ENCODE assay signal across 16 cellular contexts in the genomic region with DNA sequence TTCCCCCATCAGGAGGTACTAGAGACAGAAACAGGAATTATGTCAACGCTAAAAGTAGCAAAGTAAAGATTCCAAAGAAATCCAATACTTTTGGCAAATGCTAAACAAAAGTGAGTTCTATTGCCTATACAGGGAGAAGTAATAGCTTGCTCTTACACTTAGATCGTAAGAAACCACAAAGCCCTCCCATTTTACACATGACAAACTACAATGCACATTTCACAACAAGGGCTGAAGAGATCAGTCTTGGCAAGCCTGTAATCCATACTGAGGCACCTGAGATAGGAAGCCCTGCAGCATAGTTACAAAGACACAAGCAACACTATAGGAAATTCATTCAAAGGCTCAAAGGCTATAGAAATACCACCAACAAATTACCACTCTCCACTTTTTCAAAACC. TPM values are rescaled to one million over a fixed set of nuclear protein-coding genes. Genes with fewer than 3 reads are reported as not detected.
DNase-seq lines count a peak whose midpoint lies in the region; ATAC-seq and TF ChIP-seq lines count a peak whose summit lies in the region.
"Had no signal": no experiment of that assay in that cellular context is flagged by ENCODE, and none has a peak within 500 bp of the region (broad histone marks: within the 10 kb centered on the region; RNA-seq: fewer than 3 reads in every experiment).

No MANE protein-coding gene starts in this region.

- H3K4me1 Mint-ChIP-seq in CD8-positive, alpha-beta memory T cell: peaks cover 47 to 80% (median 77%) of the 10 kb centered on the region in 3 donors
- H3K4me1 Mint-ChIP-seq in HFFc6 (ENCODE audit: low read depth): peaks cover 78% of the 10 kb centered on the region
- peaks cover 50% of the 10 kb centered on the region for H3K4me1 Mint-ChIP-seq in activated naive CD8-positive, alpha-beta T cell treated with anti-CD3 and anti-CD28 coated beads, Interleukin-2, amount 50 U/mL, for 24 hours
- H3K4me1 Mint-ChIP-seq in naive thymus-derived CD4-positive, alpha-beta T cell: peaks cover 41 to 82% (median 57%) of the 10 kb centered on the region in 7 donors

- POLR2A ChIA-PET in CD8-positive, alpha-beta memory T cell (lab: Charles Lee): interaction anchor here (2.4 kb wide), 1 partner anchor 8 kb away, joined by 6 read pairs; a partner anchor contains a TSS
- POLR2A ChIA-PET in naive thymus-derived CD4-positive, alpha-beta T cell (lab: Charles Lee): interaction anchor here (1.0 to 1.9 kb wide), 4 partner anchors 8 to 52 kb away, joined by 3 to 12 read pairs (median 4); a partner anchor contains a TSS

- H3K27ac Mint-ChIP-seq in CD8-positive, alpha-beta memory T cell: peak overlapping the region; percentile 11 to 84 (median 57)
- H3K27ac Mint-ChIP-seq in HFFc6: peak overlapping the region; percentile 38; the same call in 1 of the 2 replicates
- H3K27ac Mint-ChIP-seq in activated naive CD8-positive, alpha-beta T cell treated with anti-CD3 and anti-CD28 coated beads, Interleukin-2, amount 50 U/mL, for 24 hours: peak overlapping the region; percentile 52
- peak overlapping the region in 6 of 9 donors; percentile 34 to 77 (median 51) for H3K27ac Mint-ChIP-seq in naive thymus-derived CD4-positive, alpha-beta T cell
- H3K27ac Mint-ChIP-seq: activated CD4-positive, alpha-beta T cell treated with anti-CD3 and anti-CD28 coated beads, Interleukin-2, amount 10 ng/mL, durations not matched to agents 24 days and 14 days; stimulated activated naive B cell treated with anti-CD40 and anti-IgM and Interleukin-4, amounts not matched to agents 10 μg/mL and 1 μg/mL and 100 μg/mL, for 72 hours had no signal

- no peak for DNase-seq in CD8-positive, alpha-beta memory T cell
- DNase-seq in HFFc6: no peak
- DNase-seq in activated naive CD8-positive, alpha-beta T cell treated with anti-CD3 and anti-CD28 coated beads, Interleukin-2, amount 50 U/mL, for 24 hours: no peak
- no peak for DNase-seq in naive thymus-derived CD4-positive, alpha-beta T cell
- no peak for DNase-seq in central memory CD4-positive, alpha-beta T cell
- no peak for DNase-seq in NCI-H69 (lab: John Stamatoyannopoulos, UW)
- DNase-seq: activated CD4-positive, alpha-beta T cell treated with anti-CD3 and anti-CD28 coated beads, Interleukin-2, amount 10 ng/mL, durations not matched to agents 24 days and 14 days; activated gamma-delta T cell; NCI-H1417 treated with DMSO at 0.1 percent for 48 hours; Peyer's patch; stimulated activated naive B cell treated with anti-CD40 and anti-IgM and Interleukin-4, amounts not matched to agents 10 μg/mL and 1 μg/mL and 100 μg/mL, for 72 hours; T-helper 17 cell had no signal

- H3K27me3 ChIP-seq in CD8-positive, alpha-beta memory T cell (ENCODE audit: insufficient read depth, low read length, poor library complexity, severe bottlenecking): no peaks in the 10 kb centered on the region
- H3K27me3 ChIP-seq in naive thymus-derived CD4-positive, alpha-beta T cell (ENCODE audit: control insufficient read depth in 2 of 2, insufficient read depth in 2 of 2, low read length in 2 of 2): no peaks in the 10 kb centered on the region
- H3K27me3 ChIP-seq: hepatocyte, Peyer's patch had no signal

- peak overlapping the region in 1 of 7 donors; percentile 27 for H3K4me3 Mint-ChIP-seq in CD8-positive, alpha-beta memory T cell
- H3K4me3 Mint-ChIP-seq in HFFc6: no peak overlapping the region
- no peak overlapping the region for H3K4me3 Mint-ChIP-seq in activated naive CD8-positive, alpha-beta T cell treated with anti-CD3 and anti-CD28 coated beads, Interleukin-2, amount 50 U/mL, for 24 hours
- peak overlapping the region in 2 of 10 donors; percentile 16 to 22 for H3K4me3 Mint-ChIP-seq in naive thymus-derived CD4-positive, alpha-beta T cell
- H3K4me3 Mint-ChIP-seq: activated CD4-positive, alpha-beta T cell treated with anti-CD3 and anti-CD28 coated beads, Interleukin-2, amount 10 ng/mL, durations not matched to agents 24 days and 14 days; nephron; stimulated activated naive B cell treated with anti-CD40 and anti-IgM and Interleukin-4, amounts not matched to agents 10 μg/mL and 1 μg/mL and 100 μg/mL, for 72 hours; T-helper 17 cell had no signal

- no peaks in the 10 kb centered on the region for H3K27me3 Mint-ChIP-seq in CD8-positive, alpha-beta memory T cell
- H3K27me3 Mint-ChIP-seq in HFFc6 (ENCODE audit: insufficient read depth): peaks cover 5% of the 10 kb centered on the region
- H3K27me3 Mint-ChIP-seq in activated naive CD8-positive, alpha-beta T cell treated with anti-CD3 and anti-CD28 coated beads, Interleukin-2, amount 50 U/mL, for 24 hours: no peaks in the 10 kb centered on the region
- H3K27me3 Mint-ChIP-seq in naive thymus-derived CD4-positive, alpha-beta T cell: no peaks in the 10 kb centered on the region
- H3K27me3 Mint-ChIP-seq: activated CD4-positive, alpha-beta T cell treated with anti-CD3 and anti-CD28 coated beads, Interleukin-2, amount 10 ng/mL, durations not matched to agents 24 days and 14 days; stimulated activated naive B cell treated with anti-CD40 and anti-IgM and Interleukin-4, amounts not matched to agents 10 μg/mL and 1 μg/mL and 100 μg/mL, for 72 hours; T-helper 17 cell had no signal

- no peak overlapping the region for H3K4me3 ChIP-seq in CD8-positive, alpha-beta memory T cell (ENCODE audit: low read length)
- H3K4me3 ChIP-seq in naive thymus-derived CD4-positive, alpha-beta T cell (ENCODE audit: low read length): no peak overlapping the region
- H3K4me3 ChIP-seq: hepatocyte, Peyer's patch had no signal

- peaks cover 35 to 96% (median 55%) of the 10 kb centered on the region in 3 donors for H3K36me3 Mint-ChIP-seq in CD8-positive, alpha-beta memory T cell
- peaks cover 80% of the 10 kb centered on the region for H3K36me3 Mint-ChIP-seq in HFFc6 (ENCODE audit: low read depth)
- peaks cover 92% of the 10 kb centered on the region for H3K36me3 Mint-ChIP-seq in activated naive CD8-positive, alpha-beta T cell treated with anti-CD3 and anti-CD28 coated beads, Interleukin-2, amount 50 U/mL, for 24 hours (ENCODE audit: low read depth)
- H3K36me3 Mint-ChIP-seq in naive thymus-derived CD4-positive, alpha-beta T cell: peaks cover 22 to 78% (median 56%) of the 10 kb centered on the region in 5 donors

- H3K9me3 Mint-ChIP-seq in CD8-positive, alpha-beta memory T cell: no peaks in the 10 kb centered on the region
- H3K9me3 Mint-ChIP-seq in HFFc6: no peaks in the 10 kb centered on the region
- no peaks in the 10 kb centered on the region for H3K9me3 Mint-ChIP-seq in activated naive CD8-positive, alpha-beta T cell treated with anti-CD3 and anti-CD28 coated beads, Interleukin-2, amount 50 U/mL, for 24 hours
- peaks cover 0 to 1% (median 0%) of the 10 kb centered on the region in 11 donors for H3K9me3 Mint-ChIP-seq in naive thymus-derived CD4-positive, alpha-beta T cell
- H3K9me3 Mint-ChIP-seq: activated CD4-positive, alpha-beta T cell treated with anti-CD3 and anti-CD28 coated beads, Interleukin-2, amount 10 ng/mL, durations not matched to agents 24 days and 14 days; nephron; stimulated activated naive B cell treated with anti-CD40 and anti-IgM and Interleukin-4, amounts not matched to agents 10 μg/mL and 1 μg/mL and 100 μg/mL, for 72 hours had no signal

- ATAC-seq in activated naive CD8-positive, alpha-beta T cell treated with anti-CD3 and anti-CD28 coated beads, Interleukin-2, amount 50 U/mL, for 24 hours: no peak
- no peak for ATAC-seq in naive thymus-derived CD4-positive, alpha-beta T cell
- ATAC-seq in GM18870 (IDR thresholded peaks at IDR 0.05; ENCODE audit: unreplicated experiment): no peak
- ATAC-seq: left lobe of liver; stimulated activated naive B cell treated with anti-CD40 and anti-IgM and Interleukin-4, amounts not matched to agents 10 μg/mL and 1 μg/mL and 100 μg/mL, for 72 hours; T-helper 17 cell had no signal

- peaks cover 41% of the 10 kb centered on the region for H3K4me1 ChIP-seq in CD8-positive, alpha-beta memory T cell (ENCODE audit: insufficient read depth, low read length)
- H3K4me1 ChIP-seq in naive thymus-derived CD4-positive, alpha-beta T cell (ENCODE audit: control insufficient read depth in 2 of 2, insufficient read depth in 2 of 2, low read length in 2 of 2): peaks cover 27 to 30% of the 10 kb centered on the region in 2 donors

- CTCF ChIA-PET in CD8-positive, alpha-beta memory T cell (lab: Charles Lee): interaction anchor here (0.8 to 2.3 kb wide), 2 partner anchors 9 to 12 kb away, joined by 4 to 5 read pairs; no protein-coding TSS in a partner anchor
- CTCF ChIA-PET in naive thymus-derived CD4-positive, alpha-beta T cell (lab: Charles Lee): interaction anchor here (0.6 to 1.2 kb wide), 2 partner anchors 12 to 357 kb away, joined by 3 read pairs; no protein-coding TSS in a partner anchor

- no peak for TF ChIP-seq CTCF in HFFc6 (IDR thresholded peaks at IDR 0.05)

- no peaks in the 10 kb centered on the region for H3K9me3 ChIP-seq in CD8-positive, alpha-beta memory T cell (ENCODE audit: low read length)
- no peaks in the 10 kb centered on the region for H3K9me3 ChIP-seq in naive thymus-derived CD4-positive, alpha-beta T cell (ENCODE audit: control insufficient read depth in 2 of 3, low read length in 3 of 3)
- H3K9me3 ChIP-seq: Peyer's patch had no signal

- H3K27ac ChIP-seq in CD8-positive, alpha-beta memory T cell (ENCODE audit: low read depth, low read length): no peak overlapping the region
- H3K27ac ChIP-seq in naive thymus-derived CD4-positive, alpha-beta T cell (ENCODE audit: low read depth, low read length): peak overlapping the region; percentile 44
- H3K27ac ChIP-seq: hepatocyte, Peyer's patch had no signal

- H3K36me3 ChIP-seq in CD8-positive, alpha-beta memory T cell (ENCODE audit: insufficient read depth, low read length): peaks cover 87% of the 10 kb centered on the region
- peaks cover 54 to 91% (median 86%) of the 10 kb centered on the region in 3 experiments for H3K36me3 ChIP-seq in naive thymus-derived CD4-positive, alpha-beta T cell (ENCODE audit: control insufficient read depth in 2 of 3, insufficient read depth in 3 of 3, low read length in 3 of 3)

- intact Hi-C loops in naive thymus-derived CD4-positive, alpha-beta T cell (cut with micrococcal nuclease): no loop called here

RNA-seq across cellular contexts. Expression of a gene that starts 7.7 kb away (rescaled TPM):
- 100 to 1,000 TPM; 870 to 904 TPM for total RNA-seq in CD8-positive, alpha-beta memory T cell
- polyA plus RNA-seq in CD8-positive, alpha-beta memory T cell: 884 TPM
- total RNA-seq in HFFc6 (2021; fragmentation: NEBNext Ultra II Directional; extraction: Animal tissue kit (Norgen Biotek cat#: 25700)): 100 to 1,000 TPM; 520 to 678 (median 632) TPM
- total RNA-seq in naive thymus-derived CD4-positive, alpha-beta T cell: 100 to 1,000 TPM; 537 to 766 (median 589) TPM
- polyA plus RNA-seq in naive thymus-derived CD4-positive, alpha-beta T cell: 100 to 1,000 TPM; 918 to 958 TPM

RNA-seq across cellular contexts. Expression of a gene that starts 8.3 kb away (rescaled TPM):
- total RNA-seq in CD8-positive, alpha-beta memory T cell: 10 to 100 TPM; 29.0 to 29.3 TPM
- polyA plus RNA-seq in CD8-positive, alpha-beta memory T cell: 5.9 TPM
- total RNA-seq in HFFc6 (2021; fragmentation: NEBNext Ultra II Directional; extraction: Animal tissue kit (Norgen Biotek cat#: 25700)): 10 to 100 TPM in 5 of 6 experiments, 1 to 10 TPM in 1; 8.2 to 13.4 (median 12.2) TPM
- 10 to 100 TPM in 1 of 5 experiments, 1 to 10 TPM in 4; 1.6 to 24.8 (median 5.2) TPM for total RNA-seq in naive thymus-derived CD4-positive, alpha-beta T cell
- 1 to 10 TPM; 5.8 to 6.7 TPM for polyA plus RNA-seq in naive thymus-derived CD4-positive, alpha-beta T cell

RNA-seq across cellular contexts. Expression of a gene that starts 51.1 kb away (rescaled TPM):
- total RNA-seq in CD8-positive, alpha-beta memory T cell: 1 to 10 TPM; 2.8 to 3.2 TPM
- polyA plus RNA-seq in CD8-positive, alpha-beta memory T cell: 2.0 TPM
- total RNA-seq in HFFc6 (2021; fragmentation: NEBNext Ultra II Directional; extraction: Animal tissue kit (Norgen Biotek cat#: 25700)): 1 to 10 TPM in 5 of 6 experiments, under 1 TPM in 1; 0.99 to 2.0 (median 1.2) TPM
- total RNA-seq in naive thymus-derived CD4-positive, alpha-beta T cell: 1 to 10 TPM; 3.5 to 6.7 (median 5.3) TPM
- polyA plus RNA-seq in naive thymus-derived CD4-positive, alpha-beta T cell: 1 to 10 TPM; 1.3 to 2.0 TPM
